ENCODE assay signal across 18 cellular contexts in the genomic region with DNA sequence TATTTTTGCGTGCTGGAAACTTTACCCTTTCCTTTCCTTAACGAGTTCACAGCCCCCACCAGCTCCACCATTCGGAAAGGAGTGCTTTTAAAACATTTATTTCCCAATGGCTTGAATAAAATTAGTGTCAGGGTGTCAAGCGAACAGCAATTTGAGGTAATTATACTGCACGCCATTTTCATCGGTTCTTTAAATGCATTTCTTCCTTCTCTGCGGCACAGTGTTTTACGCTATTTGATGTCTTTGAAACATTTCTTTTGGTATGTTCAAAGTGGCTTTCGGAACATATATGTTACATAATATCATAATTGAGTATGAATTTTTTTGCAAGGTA. TPM values are rescaled to one million over a fixed set of nuclear protein-coding genes. Genes with fewer than 3 reads are reported as not detected.
DNase-seq lines count a peak whose midpoint lies in the region; ATAC-seq and TF ChIP-seq lines count a peak whose summit lies in the region.
"Had no signal": no experiment of that assay in that cellular context is flagged by ENCODE, and none has a peak within 500 bp of the region (broad histone marks: within the 10 kb centered on the region; RNA-seq: fewer than 3 reads in every experiment).

No MANE protein-coding gene starts in this region.

- no peak for ATAC-seq in GM21367 (IDR thresholded peaks at IDR 0.05; ENCODE audit: unreplicated experiment)
- ATAC-seq in heart right ventricle, result no peak
- ATAC-seq: activated CD8-positive, alpha-beta T cell treated with anti-CD3 and anti-CD28 coated beads for 36 hours; CD8-positive, alpha-beta T cell had no signal

- H3K9me3 Mint-ChIP-seq in activated naive CD4-positive, alpha-beta T cell treated with anti-CD3 and anti-CD28 coated beads, Interleukin-2, amount 10 ng/mL, durations not matched to agents 7 days and 5 days, result no peaks in the 10 kb centered on the region
- H3K9me3 Mint-ChIP-seq: activated CD8-positive, alpha-beta T cell treated with anti-CD3 and anti-CD28 coated beads for 36 hours; CD8-positive, alpha-beta T cell; stimulated activated naive CD8-positive, alpha-beta T cell treated with anti-CD3 and anti-CD28 coated beads, Interleukin-15, amount 100 ng/mL, for 72 hours had no signal

- H3K4me3 Mint-ChIP-seq in activated naive CD4-positive, alpha-beta T cell treated with anti-CD3 and anti-CD28 coated beads, Interleukin-2, amount 10 ng/mL, durations not matched to agents 7 days and 5 days, result no peak overlapping the region
- H3K4me3 Mint-ChIP-seq: activated CD8-positive, alpha-beta T cell treated with anti-CD3 and anti-CD28 coated beads for 36 hours; activated T-helper 1 cell treated with anti-CD3 and anti-CD28 coated beads, Interleukin-12 subunit alpha, Interleukin-12 subunit beta, Interleukin-2, Interleukin-4 antibody, amounts not matched to agents 30 ng/mL and 10 ng/mL and 1 ng/mL, durations not matched to agents 14 hours and 24 hours and 36 hours; CD8-positive, alpha-beta T cell had no signal

- no peak overlapping the region for H3K27ac ChIP-seq in HUES6 (ENCODE audit: low read depth, low read length)
- H3K27ac ChIP-seq in iPS-18a (ENCODE audit: low read length), result no peak overlapping the region
- H3K27ac ChIP-seq in heart right ventricle, result no peak overlapping the region

- H3K27me3 ChIP-seq in HUES6 (ENCODE audit: control insufficient read depth, insufficient read depth, low read length) (peaks cover 76% of the 10 kb centered on the region), iPS-18a (ENCODE audit: control insufficient read depth, insufficient read depth, low read length) (peaks cover 76% of the 10 kb centered on the region), heart right ventricle (peaks cover 11 to 66% (median 61%) of the 10 kb centered on the region in 7 donors)

- no peaks in the 10 kb centered on the region for H3K4me1 Mint-ChIP-seq in activated naive CD4-positive, alpha-beta T cell treated with anti-CD3 and anti-CD28 coated beads, Interleukin-2, amount 10 ng/mL, durations not matched to agents 7 days and 5 days

- H3K4me3 ChIP-seq in HUES6 (ENCODE audit: low read depth, low read length) (peak overlapping the region; percentile 60), astrocyte of the spinal cord (ENCODE audit: low read depth, low read length) (peak overlapping the region; percentile 37), iPS-18a (ENCODE audit: low read length) (peak overlapping the region; percentile 89), skeletal muscle cell (ENCODE audit: low read depth, low read length) (peak overlapping the region; percentile 46), heart right ventricle (no peak overlapping the region)

- CTCF ChIA-PET in activated naive CD4-positive, alpha-beta T cell treated with anti-CD3 and anti-CD28 coated beads, Interleukin-2, amount 10 ng/mL, durations not matched to agents 7 days and 5 days (lab: Charles Lee), result no interaction called here

- TF ChIP-seq CTCF in astrocyte of the spinal cord (IDR thresholded peaks at IDR 0.05; ENCODE audit: low read depth, low read length), result no peak
- TF ChIP-seq CTCF in heart right ventricle (IDR thresholded peaks at IDR 0.05), result no peak

- H3K4me1 ChIP-seq in HUES6 (ENCODE audit: control insufficient read depth, insufficient read depth, low read length) (peaks cover 27% of the 10 kb centered on the region; the same call in 1 of the 2 replicates), iPS-18a (ENCODE audit: control insufficient read depth, low read depth, low read length) (peaks cover 45% of the 10 kb centered on the region), heart right ventricle (peaks cover 0 to 7% (median 0%) of the 10 kb centered on the region in 9 donors)

- H3K9me3 ChIP-seq in HUES6 (ENCODE audit: control insufficient read depth, insufficient read depth, low read depth, low read length) (no peaks in the 10 kb centered on the region), iPS-18a (ENCODE audit: control insufficient read depth, low read depth, low read length) (no peaks in the 10 kb centered on the region), heart right ventricle (no peaks in the 10 kb centered on the region)
- H3K9me3 ChIP-seq: SK-N-SH had no signal

- intact Hi-C loops in heart right ventricle (cut with DNase I), result no loop called here

- no peak for DNase-seq in astrocyte of the spinal cord (ENCODE audit: low read depth, low spot score)
- no peak for DNase-seq in skeletal muscle cell (ENCODE audit: low read depth)
- DNase-seq in SW 1271 (lab: John Stamatoyannopoulos, UW), result no peak
- no peak for DNase-seq in activated naive CD4-positive, alpha-beta T cell treated with anti-CD3 and anti-CD28 coated beads, Interleukin-2, amount 10 ng/mL, durations not matched to agents 7 days and 5 days
- DNase-seq in heart right ventricle, result no peak
- DNase-seq: SK-N-SH had no signal

- no peak overlapping the region for H3K9ac ChIP-seq in HUES6 (ENCODE audit: low read length)
- peak overlapping the region; percentile 28 for H3K9ac ChIP-seq in iPS-18a (ENCODE audit: low read length)
- H3K9ac ChIP-seq: SK-N-SH had no signal

- H3K36me3 ChIP-seq in HUES6 (ENCODE audit: control insufficient read depth, insufficient read depth, low read length) (no peaks in the 10 kb centered on the region), iPS-18a (ENCODE audit: control insufficient read depth, low read depth, low read length) (no peaks in the 10 kb centered on the region), heart right ventricle (no peaks in the 10 kb centered on the region)

- 9 to 12% methylated on average over 9 of the region's 9 CpGs for WGBS in heart right ventricle, 2 donors

- no peaks in the 10 kb centered on the region for H3K36me3 Mint-ChIP-seq in activated naive CD4-positive, alpha-beta T cell treated with anti-CD3 and anti-CD28 coated beads, Interleukin-2, amount 10 ng/mL, durations not matched to agents 7 days and 5 days
- H3K36me3 Mint-ChIP-seq: CD8-positive, alpha-beta T cell had no signal

- in situ Hi-C loops in astrocyte of the spinal cord (cut with HindIII; ENCODE audit: low sequenced_read_pairs), result no loop called here

- no peak overlapping the region for H3K27ac Mint-ChIP-seq in activated naive CD4-positive, alpha-beta T cell treated with anti-CD3 and anti-CD28 coated beads, Interleukin-2, amount 10 ng/mL, durations not matched to agents 7 days and 5 days
- H3K27ac Mint-ChIP-seq: activated CD8-positive, alpha-beta T cell treated with anti-CD3 and anti-CD28 coated beads for 36 hours; CD8-positive, alpha-beta T cell; effector memory CD8-positive, alpha-beta T cell; stimulated activated naive CD8-positive, alpha-beta T cell treated with anti-CD3 and anti-CD28 coated beads, Interleukin-15, amount 100 ng/mL, for 72 hours had no signal

- peaks cover 52% of the 10 kb centered on the region for H3K27me3 Mint-ChIP-seq in activated naive CD4-positive, alpha-beta T cell treated with anti-CD3 and anti-CD28 coated beads, Interleukin-2, amount 10 ng/mL, durations not matched to agents 7 days and 5 days

RNA-seq across cellular contexts. Expression of a gene that starts 0.3 kb away (rescaled TPM):
- not detected for total RNA-seq in heart right ventricle
- not detected for polyA plus RNA-seq in heart right ventricle
- total RNA-seq: activated CD8-positive, alpha-beta T cell treated with anti-CD3 and anti-CD28 coated beads for 36 hours; activated T-helper 1 cell treated with anti-CD3 and anti-CD28 coated beads, Interleukin-12 subunit alpha, Interleukin-12 subunit beta, Interleukin-2, Interleukin-4 antibody, amounts not matched to agents 30 ng/mL and 10 ng/mL and 1 ng/mL, durations not matched to agents 14 hours and 24 hours and 36 hours; CD8-positive, alpha-beta T cell; fibroblast of villous mesenchyme; mesenteric fat pad; OCI-LY7; posterior vena cava had no signal
- polyA plus RNA-seq: SK-N-SH had no signal

Comparison
In these comparisons a context has a peak if more than half of its experiments do, and no peak if none do; other contexts are left out.
1. H3K4me3 ChIP-seq: peak in HUES6 (single experiment), astrocyte of the spinal cord (single experiment), iPS-18a (single experiment) and skeletal muscle cell (single experiment); none in heart right ventricle (0 of 10).